1 cellular context compared by ENCODE assay signal in the genomic region with DNA sequence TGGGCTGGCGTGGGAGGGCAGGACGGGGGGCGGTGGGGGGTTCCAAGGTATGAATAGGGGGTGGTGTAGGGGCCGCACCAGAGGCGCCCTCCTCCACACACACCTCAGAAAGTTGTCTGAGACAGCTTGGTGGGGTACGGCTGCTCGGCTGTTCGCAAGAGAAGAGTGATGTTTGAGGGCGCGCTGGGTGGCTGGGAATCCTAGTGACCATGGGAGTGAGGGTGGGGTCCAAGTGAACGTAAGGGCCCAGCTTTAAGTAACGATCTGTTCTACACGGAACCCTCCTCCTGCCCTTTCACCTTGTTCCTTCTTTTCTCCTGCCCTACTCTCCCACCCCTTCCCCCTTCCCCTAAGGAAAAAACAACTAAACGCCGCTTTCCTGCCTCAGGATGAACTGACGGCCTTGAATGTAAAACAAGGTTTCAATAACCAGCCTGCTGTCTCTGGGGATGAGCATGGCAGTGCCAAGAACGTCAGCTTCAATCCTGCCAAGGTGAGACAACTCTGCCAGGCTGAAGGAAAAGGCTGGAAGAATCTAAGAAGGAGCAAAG.
TF ChIP-seq lines count a peak whose summit lies in the region.

No MANE protein-coding gene starts in this region.

TF ChIP-seq in IMR-90, 13 proteins besides CTCF, POLR2A, EP300 and RAD21:
- TF ChIP-seq, protein P1, sequence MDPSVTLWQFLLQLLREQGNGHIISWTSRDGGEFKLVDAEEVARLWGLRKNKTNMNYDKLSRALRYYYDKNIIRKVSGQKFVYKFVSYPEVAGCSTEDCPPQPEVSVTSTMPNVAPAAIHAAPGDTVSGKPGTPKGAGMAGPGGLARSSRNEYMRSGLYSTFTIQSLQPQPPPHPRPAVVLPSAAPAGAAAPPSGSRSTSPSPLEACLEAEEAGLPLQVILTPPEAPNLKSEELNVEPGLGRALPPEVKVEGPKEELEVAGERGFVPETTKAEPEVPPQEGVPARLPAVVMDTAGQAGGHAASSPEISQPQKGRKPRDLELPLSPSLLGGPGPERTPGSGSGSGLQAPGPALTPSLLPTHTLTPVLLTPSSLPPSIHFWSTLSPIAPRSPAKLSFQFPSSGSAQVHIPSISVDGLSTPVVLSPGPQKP (IDR thresholded peaks at IDR 0.05; ENCODE audit: borderline replicate concordance, low read depth, low read length), result no peak
- TF ChIP-seq, protein P2, sequence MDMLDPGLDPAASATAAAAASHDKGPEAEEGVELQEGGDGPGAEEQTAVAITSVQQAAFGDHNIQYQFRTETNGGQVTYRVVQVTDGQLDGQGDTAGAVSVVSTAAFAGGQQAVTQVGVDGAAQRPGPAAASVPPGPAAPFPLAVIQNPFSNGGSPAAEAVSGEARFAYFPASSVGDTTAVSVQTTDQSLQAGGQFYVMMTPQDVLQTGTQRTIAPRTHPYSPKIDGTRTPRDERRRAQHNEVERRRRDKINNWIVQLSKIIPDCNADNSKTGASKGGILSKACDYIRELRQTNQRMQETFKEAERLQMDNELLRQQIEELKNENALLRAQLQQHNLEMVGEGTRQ (IDR thresholded peaks at IDR 0.05; ENCODE audit: low read depth, low read length), result no peak
- TF ChIP-seq RCOR1 (IDR thresholded peaks at IDR 0.05; ENCODE audit: insufficient replicate concordance, low read length), result no peak
- no peak for TF ChIP-seq NFE2L2 (IDR thresholded peaks at IDR 0.05; ENCODE audit: low read depth, low read length)
- TF ChIP-seq MXI1 (IDR thresholded peaks at IDR 0.05; ENCODE audit: borderline replicate concordance, low read depth, low read length), result no peak
- TF ChIP-seq SMC3 (IDR thresholded peaks at IDR 0.05; ENCODE audit: low read depth, low read length), result no peak
- TF ChIP-seq CHD1 (IDR thresholded peaks at IDR 0.05; ENCODE audit: low read depth, low read length), result no peak
- TF ChIP-seq RFX5 (IDR thresholded peaks at IDR 0.05; ENCODE audit: low read depth, low read length), result no peak
